In genomic region chr9:114003756-114004155, GRCh38 we compare ENCODE assay signal across 14 cellular contexts.
DNase-seq lines count a peak whose midpoint lies in the region; ATAC-seq and TF ChIP-seq lines count a peak whose summit lies in the region.
"Had no signal": no experiment of that assay in that cellular context is flagged by ENCODE, and none has a peak within 500 bp of the region (broad histone marks: within the 10 kb centered on the region; RNA-seq: fewer than 3 reads in every experiment).

No MANE protein-coding gene starts in this region.

- no peaks in the 10 kb centered on the region for H3K27me3 Mint-ChIP-seq in activated CD8-positive, alpha-beta memory T cell treated with anti-CD3 and anti-CD28 coated beads, Interleukin-2, amount 10 ng/mL, durations not matched to agents 7 days and 5 days
- no peaks in the 10 kb centered on the region for H3K27me3 Mint-ChIP-seq in naive thymus-derived CD8-positive, alpha-beta T cell
- H3K27me3 Mint-ChIP-seq: activated naive CD4-positive, alpha-beta T cell treated with anti-CD3 and anti-CD28 coated beads, Interleukin-2, amount 10 ng/mL, durations not matched to agents 7 days and 5 days had no signal

- CTCF ChIA-PET in activated CD8-positive, alpha-beta memory T cell treated with anti-CD3 and anti-CD28 coated beads, Interleukin-2, amount 10 ng/mL, durations not matched to agents 7 days and 5 days (lab: Charles Lee) = no interaction called here

- H3K4me3 ChIP-seq in lower lobe of right lung (no peak overlapping the region), upper lobe of right lung (no peak overlapping the region)
- H3K4me3 ChIP-seq: colonic mucosa, skin epidermis had no signal

- peak; percentile 8 for DNase-seq in activated CD8-positive, alpha-beta memory T cell treated with anti-CD3 and anti-CD28 coated beads, Interleukin-2, amount 10 ng/mL, durations not matched to agents 7 days and 5 days
- DNase-seq in activated CD8-positive, alpha-beta memory T cell treated with anti-CD3 and anti-CD28 coated beads, Interleukin-2, amount 50 U/mL, for 48 hours = no peak
- DNase-seq in cerebellar cortex (ENCODE audit: low spot score) = peak; percentile 78
- no peak for DNase-seq in lower lobe of right lung
- DNase-seq in upper lobe of right lung = no peak
- no peak for DNase-seq in naive thymus-derived CD8-positive, alpha-beta T cell
- DNase-seq in activated CD4-positive, alpha-beta T cell treated with anti-CD3 and anti-CD28 coated beads, Interleukin-2, amount 50 U/mL, for 4 hours = no peak
- no peak for DNase-seq in NCI-H748 treated with DMSO at 0.1 percent for 48 hours (lab: John Stamatoyannopoulos, UW)
- DNase-seq: activated naive CD4-positive, alpha-beta T cell treated with anti-CD3 and anti-CD28 coated beads, Interleukin-2, amount 10 ng/mL, durations not matched to agents 7 days and 5 days; Calu3; NCI-H1048; NCI-H345 had no signal

- H3K4me3 Mint-ChIP-seq in activated CD8-positive, alpha-beta memory T cell treated with anti-CD3 and anti-CD28 coated beads, Interleukin-2, amount 10 ng/mL, durations not matched to agents 7 days and 5 days = no peak overlapping the region
- H3K4me3 Mint-ChIP-seq in naive thymus-derived CD8-positive, alpha-beta T cell = no peak overlapping the region
- H3K4me3 Mint-ChIP-seq: activated naive CD4-positive, alpha-beta T cell treated with anti-CD3 and anti-CD28 coated beads, Interleukin-2, amount 10 ng/mL, durations not matched to agents 7 days and 5 days had no signal

- no peaks in the 10 kb centered on the region for H3K27me3 ChIP-seq in lower lobe of right lung (ENCODE audit: low read depth)
- H3K27me3 ChIP-seq in upper lobe of right lung = no peaks in the 10 kb centered on the region
- H3K27me3 ChIP-seq: colonic mucosa had no signal

- H3K36me3 ChIP-seq in lower lobe of right lung (no peaks in the 10 kb centered on the region), upper lobe of right lung (no peaks in the 10 kb centered on the region)
- H3K36me3 ChIP-seq: colonic mucosa had no signal

- no peak overlapping the region for H3K27ac Mint-ChIP-seq in activated CD8-positive, alpha-beta memory T cell treated with anti-CD3 and anti-CD28 coated beads, Interleukin-2, amount 10 ng/mL, durations not matched to agents 7 days and 5 days
- H3K27ac Mint-ChIP-seq in naive thymus-derived CD8-positive, alpha-beta T cell = no peak overlapping the region
- H3K27ac Mint-ChIP-seq: activated naive CD4-positive, alpha-beta T cell treated with anti-CD3 and anti-CD28 coated beads, Interleukin-2, amount 10 ng/mL, durations not matched to agents 7 days and 5 days had no signal

- TF ChIP-seq CTCF in lower lobe of right lung (IDR thresholded peaks at IDR 0.05) (no peak), upper lobe of right lung (IDR thresholded peaks at IDR 0.05) (no peak)

- H3K9me3 Mint-ChIP-seq in activated CD8-positive, alpha-beta memory T cell treated with anti-CD3 and anti-CD28 coated beads, Interleukin-2, amount 10 ng/mL, durations not matched to agents 7 days and 5 days (ENCODE audit: low read depth) = no peaks in the 10 kb centered on the region
- H3K9me3 Mint-ChIP-seq in naive thymus-derived CD8-positive, alpha-beta T cell = peaks cover 0 to 2% (median 0%) of the 10 kb centered on the region in 9 donors
- H3K9me3 Mint-ChIP-seq: activated naive CD4-positive, alpha-beta T cell treated with anti-CD3 and anti-CD28 coated beads, Interleukin-2, amount 10 ng/mL, durations not matched to agents 7 days and 5 days had no signal

- POLR2A ChIA-PET in naive thymus-derived CD8-positive, alpha-beta T cell (lab: Charles Lee) = no interaction called here

- H3K4me1 ChIP-seq in lower lobe of right lung (peaks cover 19% of the 10 kb centered on the region), upper lobe of right lung (peaks cover 4% of the 10 kb centered on the region)
- H3K4me1 ChIP-seq: colonic mucosa had no signal

- H3K9me3 ChIP-seq in lower lobe of right lung (no peaks in the 10 kb centered on the region), upper lobe of right lung (no peaks in the 10 kb centered on the region)
- H3K9me3 ChIP-seq: colonic mucosa had no signal

- no peaks in the 10 kb centered on the region for H3K36me3 Mint-ChIP-seq in activated CD8-positive, alpha-beta memory T cell treated with anti-CD3 and anti-CD28 coated beads, Interleukin-2, amount 10 ng/mL, durations not matched to agents 7 days and 5 days
- H3K36me3 Mint-ChIP-seq in naive thymus-derived CD8-positive, alpha-beta T cell = peaks cover 0 to 2% (median 0%) of the 10 kb centered on the region in 3 donors
- H3K36me3 Mint-ChIP-seq: activated naive CD4-positive, alpha-beta T cell treated with anti-CD3 and anti-CD28 coated beads, Interleukin-2, amount 10 ng/mL, durations not matched to agents 7 days and 5 days had no signal

- ATAC-seq in activated CD8-positive, alpha-beta memory T cell treated with anti-CD3 and anti-CD28 coated beads, Interleukin-2, amount 10 ng/mL, durations not matched to agents 7 days and 5 days = no peak
- ATAC-seq in lower lobe of right lung = no peak
- no peak for ATAC-seq in upper lobe of right lung
- no peak for ATAC-seq in naive thymus-derived CD8-positive, alpha-beta T cell

- H3K27ac ChIP-seq in lower lobe of right lung (peak overlapping the region; percentile 62), upper lobe of right lung (peak overlapping the region; percentile 51)
- H3K27ac ChIP-seq: colonic mucosa, skin epidermis had no signal

- H3K4me1 Mint-ChIP-seq in activated CD8-positive, alpha-beta memory T cell treated with anti-CD3 and anti-CD28 coated beads, Interleukin-2, amount 10 ng/mL, durations not matched to agents 7 days and 5 days = no peaks in the 10 kb centered on the region
- H3K4me1 Mint-ChIP-seq in naive thymus-derived CD8-positive, alpha-beta T cell = no peaks in the 10 kb centered on the region
- H3K4me1 Mint-ChIP-seq: activated naive CD4-positive, alpha-beta T cell treated with anti-CD3 and anti-CD28 coated beads, Interleukin-2, amount 10 ng/mL, durations not matched to agents 7 days and 5 days had no signal

- intact Hi-C loops in lower lobe of right lung (cut with DNase I) (no loop called here), upper lobe of right lung (cut with DNase I) (no loop called here)

Comparison
In these comparisons a context has a peak if more than half of its experiments do, and no peak if none do; other contexts are left out.
1. DNase-seq: peak in activated CD8-positive, alpha-beta memory T cell treated with anti-CD3 and anti-CD28 coated beads, Interleukin-2, amount 10 ng/mL, durations not matched to agents 7 days and 5 days (single experiment) and cerebellar cortex (single experiment); none in activated CD8-positive, alpha-beta memory T cell treated with anti-CD3 and anti-CD28 coated beads, Interleukin-2, amount 50 U/mL, for 48 hours (single experiment), lower lobe of right lung (single experiment), upper lobe of right lung (single experiment), naive thymus-derived CD8-positive, alpha-beta T cell (0 of 10), activated CD4-positive, alpha-beta T cell treated with anti-CD3 and anti-CD28 coated beads, Interleukin-2, amount 50 U/mL, for 4 hours (0 of 2) and NCI-H748 treated with DMSO at 0.1 percent for 48 hours (single experiment).